ENCODE assay signal across 8 cellular contexts in the genomic region with DNA sequence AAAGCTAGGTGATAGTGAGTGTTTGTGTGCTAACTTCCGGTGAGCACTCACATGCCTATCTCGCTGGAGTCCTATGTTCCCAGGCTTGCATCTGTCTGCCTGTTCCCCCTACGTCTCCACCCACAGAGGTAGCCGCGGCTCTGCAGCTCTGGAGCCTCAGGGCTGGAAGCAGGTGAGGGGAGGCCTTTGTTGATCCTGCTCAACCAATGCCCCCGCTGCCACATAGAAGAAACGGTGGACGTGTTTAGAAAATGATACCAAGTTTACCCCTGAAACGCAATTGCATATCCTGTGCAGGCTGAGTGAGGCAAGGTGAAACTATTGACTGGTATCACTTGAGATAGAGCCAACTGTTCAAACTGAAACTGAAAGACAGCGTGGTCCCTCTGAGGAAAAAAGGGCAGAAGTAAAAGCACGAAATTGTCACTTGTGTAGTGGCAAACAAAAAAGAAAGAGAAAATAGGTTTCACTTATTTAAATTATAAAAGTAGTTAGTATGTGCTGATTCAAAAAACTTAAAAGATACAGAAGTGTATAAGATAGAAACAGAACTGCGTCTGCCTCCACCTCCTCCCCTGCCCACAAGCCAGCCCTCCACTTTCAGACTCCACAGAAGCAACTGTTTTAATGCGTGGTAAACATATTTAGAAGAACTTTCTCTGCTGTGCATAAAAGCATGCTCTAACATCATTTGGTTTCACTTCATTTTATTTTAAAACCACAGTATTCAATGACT. TPM values are rescaled to one million over a fixed set of nuclear protein-coding genes. Genes with fewer than 3 reads are reported as not detected.
A peak's percentile ranks its signal among the peaks of the same experiment; 100 is the strongest.
DNase-seq lines count a peak whose midpoint lies in the region; ATAC-seq and TF ChIP-seq lines count a peak whose summit lies in the region.

No MANE protein-coding gene starts in this region.

- H3K4me1 ChIP-seq in right atrium auricular region, result no peaks in the 10 kb centered on the region

- H3K9me3 ChIP-seq in KOPT-K1 (ENCODE audit: insufficient read depth, low read length, poor library complexity, severe bottlenecking) (peaks cover 5% of the 10 kb centered on the region), right atrium auricular region (no peaks in the 10 kb centered on the region)

- TF ChIP-seq CTCF in GM06990 (IDR thresholded peaks at IDR 0.05; ENCODE audit: insufficient read depth, low read length, poor library complexity, severe bottlenecking), result no peak
- no peak for TF ChIP-seq CTCF in right atrium auricular region (IDR thresholded peaks at IDR 0.05)

- H3K36me3 ChIP-seq in GM06990 (ENCODE audit: control insufficient read depth, insufficient read depth, low read length) (no peaks in the 10 kb centered on the region), KOPT-K1 (ENCODE audit: insufficient read depth, low read length) (no peaks in the 10 kb centered on the region), right atrium auricular region (no peaks in the 10 kb centered on the region)

- ATAC-seq in GM21528 (IDR thresholded peaks at IDR 0.05; ENCODE audit: low FRiP score, unreplicated experiment), result peak; percentile 96
- ATAC-seq in SK-N-SH treated with all-trans-retinoic acid at 6 μM for 48 hours, result no peak

- DNase-seq in GM06990 (ENCODE audit: extremely low read depth, insufficient read length) (peak; percentile 83), right atrium auricular region (ENCODE audit: low spot score) (peak; percentile 47), SW 1271 (lab: John Stamatoyannopoulos, UW) (no peak)
- DNase-seq in activated CD4-positive, alpha-beta T cell treated with anti-CD3 and anti-CD28 coated beads, Interleukin-2, amount 50 U/mL, for 24 hours (ENCODE audit: low read depth in 1 of 2, low spot score in 1 of 2), result peak; percentile 32 to 74
- DNase-seq in stimulated activated CD8-positive, alpha-beta memory T cell treated with anti-CD3 and anti-CD28 coated beads, Interleukin-4, amount 100 ng/mL, for 48 hours, result peak; percentile 67

- H3K27me3 ChIP-seq in GM06990 (replicated peaks; ENCODE audit: control insufficient read depth, insufficient read depth, low read length) (no peaks in the 10 kb centered on the region), right atrium auricular region (no peaks in the 10 kb centered on the region)

- H3K4me3 ChIP-seq in GM06990 (replicated peaks; ENCODE audit: low read depth, low read length) (peak overlapping the region; percentile 39), right atrium auricular region (peak overlapping the region; percentile 0 to 15)

- peak overlapping the region; percentile 90 for H3K27ac ChIP-seq in KOPT-K1 (ENCODE audit: low read depth, low read length, poor library complexity, severe bottlenecking)
- H3K27ac ChIP-seq in right atrium auricular region, result no peak overlapping the region

TF ChIP-seq in SK-N-SH treated with all-trans-retinoic acid at 6 μM for 48 hours, 23 proteins besides CTCF, POLR2A, EP300 and RAD21:
- TF ChIP-seq POU6F1 (CRISPR knock-in tag; IDR thresholded peaks at IDR 0.05; ENCODE audit: borderline replicate concordance, low read depth) (no peak), ZNF8 (CRISPR knock-in tag; IDR thresholded peaks at IDR 0.05) (no peak), ZC3H10 (CRISPR knock-in tag; IDR thresholded peaks at IDR 0.05) (no peak), SNAI2 (CRISPR knock-in tag; IDR thresholded peaks at IDR 0.05) (no peak), CSDC2 (CRISPR knock-in tag; IDR thresholded peaks at IDR 0.05) (no peak), OSR1 (CRISPR knock-in tag; IDR thresholded peaks at IDR 0.05) (no peak), TCF4 (CRISPR knock-in tag; IDR thresholded peaks at IDR 0.05; ENCODE audit: borderline replicate concordance) (no peak), GLIS3 (CRISPR knock-in tag; IDR thresholded peaks at IDR 0.05) (no peak), RARB (CRISPR knock-in tag; IDR thresholded peaks at IDR 0.05) (no peak), ISL1 (CRISPR knock-in tag; IDR thresholded peaks at IDR 0.05) (no peak), CSRNP3 (CRISPR knock-in tag; IDR thresholded peaks at IDR 0.05) (no peak), TOX (CRISPR knock-in tag; IDR thresholded peaks at IDR 0.05; ENCODE audit: borderline replicate concordance) (no peak), ARNTL (CRISPR knock-in tag; IDR thresholded peaks at IDR 0.05; ENCODE audit: borderline replicate concordance, low read depth) (no peak), ZFP3 (CRISPR knock-in tag; IDR thresholded peaks at IDR 0.05) (no peak)
- TF ChIP-seq, protein P1, sequence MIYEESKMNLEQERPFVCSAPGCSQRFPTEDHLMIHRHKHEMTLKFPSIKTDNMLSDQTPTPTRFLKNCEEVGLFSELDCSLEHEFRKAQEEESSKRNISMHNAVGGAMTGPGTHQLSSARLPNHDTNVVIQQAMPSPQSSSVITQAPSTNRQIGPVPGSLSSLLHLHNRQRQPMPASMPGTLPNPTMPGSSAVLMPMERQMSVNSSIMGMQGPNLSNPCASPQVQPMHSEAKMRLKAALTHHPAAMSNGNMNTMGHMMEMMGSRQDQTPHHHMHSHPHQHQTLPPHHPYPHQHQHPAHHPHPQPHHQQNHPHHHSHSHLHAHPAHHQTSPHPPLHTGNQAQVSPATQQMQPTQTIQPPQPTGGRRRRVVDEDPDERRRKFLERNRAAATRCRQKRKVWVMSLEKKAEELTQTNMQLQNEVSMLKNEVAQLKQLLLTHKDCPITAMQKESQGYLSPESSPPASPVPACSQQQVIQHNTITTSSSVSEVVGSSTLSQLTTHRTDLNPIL (CRISPR knock-in tag; IDR thresholded peaks at IDR 0.05; ENCODE audit: low read depth), result no peak

RNA-seq across cellular contexts. Expression of gene ETS2, which starts 38.6 kb away (rescaled TPM):
- total RNA-seq in right atrium auricular region, result 10 to 100 TPM; 31.4 to 37.2 TPM

Comparison
In these comparisons a context has a peak if more than half of its experiments do, and no peak if none do; other contexts are left out.
1. DNase-seq: peak in GM06990 (single experiment), activated CD4-positive, alpha-beta T cell treated with anti-CD3 and anti-CD28 coated beads, Interleukin-2, amount 50 U/mL, for 24 hours (2 of 2), right atrium auricular region (single experiment) and stimulated activated CD8-positive, alpha-beta memory T cell treated with anti-CD3 and anti-CD28 coated beads, Interleukin-4, amount 100 ng/mL, for 48 hours (single experiment); none in SW 1271 (0 of 2).